8 cellular contexts compared by ENCODE assay signal in the genomic region with DNA sequence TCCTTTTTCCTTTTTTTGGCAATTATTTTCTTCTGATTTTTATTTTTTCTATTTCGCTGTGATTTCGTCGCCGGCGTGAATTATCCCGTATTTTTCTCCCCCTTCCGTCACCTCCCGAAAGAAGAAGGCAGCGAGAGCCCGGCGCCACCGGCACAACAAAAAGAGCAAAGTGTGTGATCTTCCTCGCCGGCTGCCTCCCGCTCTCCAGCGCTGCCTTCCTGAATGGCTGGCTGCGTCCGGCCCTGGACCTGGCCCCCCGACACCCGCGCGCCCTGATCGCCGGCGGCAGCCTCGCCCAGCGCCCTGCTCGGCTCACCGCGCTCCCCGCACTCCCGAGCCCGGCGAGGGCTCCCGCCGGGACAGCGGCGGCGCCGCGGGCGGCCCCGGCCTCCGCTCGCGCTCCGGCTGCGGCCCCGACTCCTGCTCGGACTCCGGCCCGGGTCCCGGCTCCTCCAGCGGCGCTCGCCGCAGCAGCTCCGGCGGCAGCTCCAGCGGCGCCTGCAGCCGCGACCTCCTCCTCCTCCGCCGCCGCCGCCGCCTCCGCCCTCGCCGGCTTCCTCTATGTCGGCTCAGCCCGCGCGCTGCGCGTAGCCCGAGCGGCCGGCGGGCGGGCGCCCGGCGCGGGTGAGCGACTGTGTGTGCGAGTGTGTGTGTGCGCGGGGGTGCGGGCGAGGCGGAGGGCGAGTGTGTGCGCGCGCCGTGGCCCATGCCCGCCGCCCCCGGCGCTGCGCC. TPM values are rescaled to one million over a fixed set of nuclear protein-coding genes. Genes with fewer than 3 reads are reported as not detected.
DNase-seq lines count a peak whose midpoint lies in the region; ATAC-seq and TF ChIP-seq lines count a peak whose summit lies in the region.

No MANE protein-coding gene starts in this region.

- peaks cover 6% of the 10 kb centered on the region; the same call in 1 of the 2 replicates for H3F3A ChIP-seq in SU-DHL-6 (ENCODE audit: insufficient read depth)

- no peaks in the 10 kb centered on the region for H4K20me1 ChIP-seq in SU-DHL-6 (ENCODE audit: low read depth, low read length)

- H3K4me1 ChIP-seq in A673 (ENCODE audit: insufficient read depth, low read length, poor library complexity, severe bottlenecking) = peaks cover 13% of the 10 kb centered on the region

- H3K27ac ChIP-seq in A673 (ENCODE audit: low read depth, low read length, poor library complexity, severe bottlenecking) (no peak overlapping the region), SU-DHL-6 (ENCODE audit: low read depth, low read length) (no peak overlapping the region)

- H3K9me2 ChIP-seq in SU-DHL-6 (replicated peaks; ENCODE audit: insufficient read depth, low read length) = no peaks in the 10 kb centered on the region

- H3K4me3 Mint-ChIP-seq in effector memory CD8-positive, alpha-beta T cell = no peak overlapping the region
- H3K4me3 Mint-ChIP-seq in mesothelial cell of epicardium = peak overlapping the region; percentile 60

- H3K79me2 ChIP-seq in SU-DHL-6 (ENCODE audit: insufficient read depth, low read length) = no peaks in the 10 kb centered on the region

- H3K4me3 ChIP-seq in A673 (ENCODE audit: low read depth, low read length, poor library complexity, severe bottlenecking) (peak overlapping the region; percentile 57), SU-DHL-6 (ENCODE audit: insufficient read depth, low read length, poor library complexity, severe bottlenecking) (peak overlapping the region; percentile 57)

- H3K9me3 ChIP-seq in A673 (ENCODE audit: low read depth, low read length, poor library complexity, severe bottlenecking) (no peaks in the 10 kb centered on the region), SU-DHL-6 (ENCODE audit: insufficient read depth, low read length) (no peaks in the 10 kb centered on the region)

- intact Hi-C loops in A673 (cut with micrococcal nuclease; ENCODE audit: unreplicated experiment) = loop anchor here (2.0 to 10.0 kb wide), 3 partner anchors 331 to 1939 kb away; no protein-coding TSS in a partner anchor

- H3K4me2 ChIP-seq in SU-DHL-6 (ENCODE audit: low read depth, low read length, poor library complexity, severe bottlenecking) = peak overlapping the region; percentile 97

- H3K27me3 Mint-ChIP-seq in effector memory CD8-positive, alpha-beta T cell = peaks cover 13 to 44% of the 10 kb centered on the region in 2 donors
- H3K27me3 Mint-ChIP-seq in mesothelial cell of epicardium (ENCODE audit: low read depth) = peaks cover 34% of the 10 kb centered on the region

- DNase-seq in A673 (ENCODE audit: low spot score) = peak; percentile 65
- DNase-seq in GM03348 (ENCODE audit: low spot score) = peak; percentile 80
- DNase-seq in effector memory CD8-positive, alpha-beta T cell = no peak
- peak in 1 of 2 experiments; percentile 71 for DNase-seq in mesothelial cell of epicardium (ENCODE audit: low spot score in 2 of 2, unreplicated experiment in 2 of 2)

- no peak for TF ChIP-seq CTCF in A673 (conservative IDR thresholded peaks at IDR 0.05; ENCODE audit: low read depth, low read length)
- TF ChIP-seq CTCF in SU-DHL-6 (IDR thresholded peaks at IDR 0.05; ENCODE audit: insufficient read depth, low read length, poor library complexity, severe bottlenecking) = no peak
- no peak for TF ChIP-seq CTCF in mesothelial cell of epicardium (IDR thresholded peaks at IDR 0.05; ENCODE audit: unreplicated experiment)

- H3K27me3 ChIP-seq in A673 (replicated peaks; ENCODE audit: insufficient read depth, low read depth, low read length, poor library complexity) = peaks cover 10% of the 10 kb centered on the region
- no peaks in the 10 kb centered on the region for H3K27me3 ChIP-seq in SU-DHL-6 (ENCODE audit: low read length)

- no peak overlapping the region for H3K9ac ChIP-seq in SU-DHL-6 (ENCODE audit: low read length)

- no TSS peak for BruUV-seq in A673 (replicated peaks; lab: Mats Ljungman, UMichigan)

- no peak overlapping the region for H3K27ac Mint-ChIP-seq in effector memory CD8-positive, alpha-beta T cell
- H3K27ac Mint-ChIP-seq in mesothelial cell of epicardium = no peak overlapping the region

- H3K36me3 Mint-ChIP-seq in effector memory CD8-positive, alpha-beta T cell (ENCODE audit: insufficient read depth) = peaks cover 21% of the 10 kb centered on the region
- peaks cover 6% of the 10 kb centered on the region for H3K36me3 Mint-ChIP-seq in mesothelial cell of epicardium

- CTCF ChIA-PET in A673 (lab: Charles Lee) = interaction anchor here (0.6 kb wide), 1 partner anchor 1015 kb away, joined by 5 read pairs; no protein-coding TSS in a partner anchor

- peaks cover 0 to 2% of the 10 kb centered on the region in 2 donors for H3K9me3 Mint-ChIP-seq in effector memory CD8-positive, alpha-beta T cell
- no peaks in the 10 kb centered on the region for H3K9me3 Mint-ChIP-seq in mesothelial cell of epicardium

- peaks cover 20 to 25% of the 10 kb centered on the region in 2 donors for H3K4me1 Mint-ChIP-seq in effector memory CD8-positive, alpha-beta T cell (ENCODE audit: low read depth in 2 of 2)
- H3K4me1 Mint-ChIP-seq in mesothelial cell of epicardium = peaks cover 34% of the 10 kb centered on the region

- ATAC-seq in HG03354 (IDR thresholded peaks at IDR 0.05; ENCODE audit: poor library complexity, severe bottlenecking, unreplicated experiment) (peak; percentile 26), HG03378 (IDR thresholded peaks at IDR 0.05; ENCODE audit: unreplicated experiment) (no peak), HG03196 (IDR thresholded peaks at IDR 0.05; ENCODE audit: unreplicated experiment) (no peak)
- ATAC-seq in effector memory CD8-positive, alpha-beta T cell (replicated peaks) = peak; percentile 56

- peak overlapping the region; percentile 51 for H2AFZ ChIP-seq in SU-DHL-6 (ENCODE audit: low read depth, low read length, severe bottlenecking)

- POLR2A ChIA-PET in A673 (lab: Charles Lee; ENCODE audit: low non-redundant PET) = interaction anchor here (0.7 kb wide), 1 partner anchor 199 kb away, joined by 3 read pairs; no protein-coding TSS in a partner anchor

- H3K36me3 ChIP-seq in A673 (ENCODE audit: insufficient read depth, low read length, poor library complexity, severe bottlenecking) (no peaks in the 10 kb centered on the region), SU-DHL-6 (ENCODE audit: low read length) (no peaks in the 10 kb centered on the region)

RNA-seq across cellular contexts. Expression of gene NR2F1, which starts 0.9 kb away (rescaled TPM):
- total RNA-seq in A673 (2021) = 3.0 and 3.5 TPM in 2 replicates
- total RNA-seq in mesothelial cell of epicardium = 19.7 to 21.4 TPM (median 20.3 TPM) in 3 replicates

RNA-seq across cellular contexts. Expression of gene NR2F1-AS1, which starts 2.9 kb away (rescaled TPM):
- total RNA-seq in A673 (2021) = 1.8 and 2.3 TPM in 2 replicates
- 11.9 to 13.6 TPM (median 13.4 TPM) in 3 replicates for total RNA-seq in mesothelial cell of epicardium

Comparison
In these comparisons a context has a peak if more than half of its experiments do, and no peak if none do; other contexts are left out.
1. DNase-seq: peak in A673 (single experiment) and GM03348 (single experiment); none in effector memory CD8-positive, alpha-beta T cell (0 of 3).
2. ATAC-seq: peak in HG03354 (single experiment) and effector memory CD8-positive, alpha-beta T cell (single experiment); none in HG03378 (single experiment) and HG03196 (single experiment).